14 cellular contexts compared by ENCODE assay signal in genomic region chr2:128535928-128536327, GRCh38.
A peak's percentile ranks its signal among the peaks of the same experiment; 100 is the strongest.
DNase-seq lines count a peak whose midpoint lies in the region; ATAC-seq and TF ChIP-seq lines count a peak whose summit lies in the region.
"Had no signal": no experiment of that assay in that cellular context is flagged by ENCODE, and none has a peak within 500 bp of the region (broad histone marks: within the 10 kb centered on the region; RNA-seq: fewer than 3 reads in every experiment).

No MANE protein-coding gene starts in this region.

- no peaks in the 10 kb centered on the region for H3K27me3 ChIP-seq in smooth muscle cell (ENCODE audit: low read depth)

- CTCF ChIA-PET in RWPE1 (lab: Yijun Ruan, JAX) = no interaction called here

- no peaks in the 10 kb centered on the region for H3K36me3 ChIP-seq in smooth muscle cell (ENCODE audit: low read depth)

- ATAC-seq in activated CD4-positive, CD25-positive, alpha-beta regulatory T cell treated with anti-CD3 and anti-CD28 coated beads, Interleukin-2, amount 50 U/mL, for 24 hours = no peak
- ATAC-seq: left ventricle myocardium superior had no signal

- POLR2A ChIA-PET in RWPE1 (lab: Yijun Ruan, JAX; ENCODE audit: low non-redundant PET) = no interaction called here

- peak; percentile 0 for DNase-seq in DMS53 (lab: John Stamatoyannopoulos, UW)
- DNase-seq in DMS53 treated with DMSO at 0.1 percent for 48 hours (lab: John Stamatoyannopoulos, UW; ENCODE audit: unreplicated experiment) = no peak
- peak; percentile 53 for DNase-seq in RWPE1 (ENCODE audit: low spot score)
- peak; percentile 85 for DNase-seq in fibroblast of pulmonary artery (ENCODE audit: low read depth)
- DNase-seq in smooth muscle cell (lab: John Stamatoyannopoulos, UW; ENCODE audit: unreplicated experiment) = no peak
- no peak for DNase-seq in anterior cingulate cortex (lab: John Stamatoyannopoulos, UW)
- no peak for DNase-seq in NCI-H82 (lab: John Stamatoyannopoulos, UW)
- DNase-seq: activated CD4-positive, alpha-beta T cell treated with anti-CD3 and anti-CD28 coated beads, Interleukin-2, amount 10 ng/mL, durations not matched to agents 24 days and 14 days; activated naive CD8-positive, alpha-beta T cell treated with anti-CD3 and anti-CD28 coated beads, Interleukin-2, amount 10 ng/mL, durations not matched to agents 7 days and 5 days; GF-D8; left ventricle myocardium superior; SHP77 treated with DMSO at 0.1 percent for 48 hours had no signal

- H3K27ac ChIP-seq in RWPE1 (no peak overlapping the region), smooth muscle cell (ENCODE audit: low read depth) (peak overlapping the region; percentile 63)
- H3K27ac ChIP-seq: 22Rv1 had no signal

- WGBS in smooth muscle cell (ENCODE audit: low lambda C conversion rate) = 50% methylated on average over 8 of the region's 8 CpGs

- no peaks in the 10 kb centered on the region for H4K20me1 ChIP-seq in smooth muscle cell (ENCODE audit: low read depth)

- TF ChIP-seq CTCF in RWPE1 (conservative IDR thresholded peaks at IDR 0.05; ENCODE audit: low read depth) (no peak), fibroblast of pulmonary artery (IDR thresholded peaks at IDR 0.05; ENCODE audit: low read length, missing control alignments) (no peak), smooth muscle cell (IDR thresholded peaks at IDR 0.05; ENCODE audit: borderline replicate concordance, insufficient read depth, poor library complexity, severe bottlenecking) (no peak)

- H3K9ac ChIP-seq in smooth muscle cell (ENCODE audit: low read depth) = no peak overlapping the region

- no peaks in the 10 kb centered on the region for H3K79me2 ChIP-seq in smooth muscle cell (ENCODE audit: low read depth)

- H3K4me3 ChIP-seq in fibroblast of pulmonary artery (replicated peaks; ENCODE audit: low read depth, low read length) (no peak overlapping the region), smooth muscle cell (no peak overlapping the region)

- no peaks in the 10 kb centered on the region for H3K9me3 ChIP-seq in smooth muscle cell (replicated peaks; ENCODE audit: low read depth)

- H3K4me2 ChIP-seq in smooth muscle cell = peak overlapping the region; percentile 14

- no peak overlapping the region for H2AFZ ChIP-seq in smooth muscle cell (ENCODE audit: low read depth)

- peaks cover 19% of the 10 kb centered on the region for H3K4me1 ChIP-seq in smooth muscle cell (ENCODE audit: low read depth)

- peaks cover 6% of the 10 kb centered on the region for H3F3A ChIP-seq in smooth muscle cell (ENCODE audit: low read depth)

Comparison
In these comparisons a context has a peak if more than half of its experiments do, and no peak if none do; other contexts are left out.
1. DNase-seq: peak in DMS53 (single experiment), RWPE1 (single experiment) and fibroblast of pulmonary artery (single experiment); none in DMS53 treated with DMSO at 0.1 percent for 48 hours (single experiment), smooth muscle cell (single experiment), anterior cingulate cortex (0 of 58) and NCI-H82 (single experiment).